ENCODE assay signal across 8 cellular contexts in genomic region chr10:59177031-59177861, GRCh38.
DNase-seq lines count a peak whose midpoint lies in the region; TF ChIP-seq lines count a peak whose summit lies in the region.

No MANE protein-coding gene starts in this region.

- peaks cover 20% of the 10 kb centered on the region for H3K27me3 Mint-ChIP-seq in activated naive CD4-positive, alpha-beta T cell treated with anti-CD3 and anti-CD28 coated beads, Interleukin-2, amount 10 ng/mL, durations not matched to agents 7 days and 5 days

- no peaks in the 10 kb centered on the region for H3K36me3 Mint-ChIP-seq in activated naive CD4-positive, alpha-beta T cell treated with anti-CD3 and anti-CD28 coated beads, Interleukin-2, amount 10 ng/mL, durations not matched to agents 7 days and 5 days

- DNase-seq in DMS53 (lab: John Stamatoyannopoulos, UW) = peak; percentile 88
- peak; percentile 56 for DNase-seq in NCI-H1092 treated with DMSO at 0.1 percent for 48 hours (lab: John Stamatoyannopoulos, UW)
- DNase-seq in astrocyte of the spinal cord (ENCODE audit: low read depth, low spot score) = peak; percentile 89
- DNase-seq in skeletal muscle cell (ENCODE audit: low read depth) = peak; percentile 52
- no peak for DNase-seq in activated naive CD4-positive, alpha-beta T cell treated with anti-CD3 and anti-CD28 coated beads, Interleukin-2, amount 10 ng/mL, durations not matched to agents 7 days and 5 days
- no peak for DNase-seq in effector memory CD4-positive, alpha-beta T cell
- DNase-seq in NCI-H526 treated with DMSO at 0.1 percent for 48 hours (lab: John Stamatoyannopoulos, UW) = no peak

- H3K27ac ChIP-seq in iPS-18a (ENCODE audit: low read length) = no peak overlapping the region
- H3K27ac ChIP-seq in effector memory CD4-positive, alpha-beta T cell (ENCODE audit: insufficient read depth, low read length, poor library complexity, severe bottlenecking) = no peak overlapping the region

- no peaks in the 10 kb centered on the region for H3K9me3 Mint-ChIP-seq in activated naive CD4-positive, alpha-beta T cell treated with anti-CD3 and anti-CD28 coated beads, Interleukin-2, amount 10 ng/mL, durations not matched to agents 7 days and 5 days

- H3K4me3 ChIP-seq in astrocyte of the spinal cord (ENCODE audit: low read depth, low read length) (no peak overlapping the region), iPS-18a (ENCODE audit: low read length) (peak overlapping the region; percentile 59), skeletal muscle cell (ENCODE audit: low read depth, low read length) (peak overlapping the region; percentile 37)
- no peak overlapping the region for H3K4me3 ChIP-seq in effector memory CD4-positive, alpha-beta T cell (ENCODE audit: insufficient read depth, low read depth, low read length, poor library complexity, severe bottlenecking)

- peak overlapping the region; percentile 38 for H3K9ac ChIP-seq in iPS-18a (ENCODE audit: low read length)

- H3K9me3 ChIP-seq in iPS-18a (ENCODE audit: control insufficient read depth, low read depth, low read length) = no peaks in the 10 kb centered on the region
- H3K9me3 ChIP-seq in effector memory CD4-positive, alpha-beta T cell (ENCODE audit: control insufficient read depth, low read length) = no peaks in the 10 kb centered on the region

- no peak overlapping the region for H3K27ac Mint-ChIP-seq in activated naive CD4-positive, alpha-beta T cell treated with anti-CD3 and anti-CD28 coated beads, Interleukin-2, amount 10 ng/mL, durations not matched to agents 7 days and 5 days

- H3K4me3 Mint-ChIP-seq in activated naive CD4-positive, alpha-beta T cell treated with anti-CD3 and anti-CD28 coated beads, Interleukin-2, amount 10 ng/mL, durations not matched to agents 7 days and 5 days = no peak overlapping the region

- no peaks in the 10 kb centered on the region for H3K4me1 ChIP-seq in iPS-18a (ENCODE audit: control insufficient read depth, low read depth, low read length)
- H3K4me1 ChIP-seq in effector memory CD4-positive, alpha-beta T cell (ENCODE audit: control insufficient read depth, insufficient read depth, low read length, poor library complexity, severe bottlenecking) = no peaks in the 10 kb centered on the region

- in situ Hi-C loops in astrocyte of the spinal cord (cut with HindIII; ENCODE audit: low sequenced_read_pairs) = no loop called here

- CTCF ChIA-PET in activated naive CD4-positive, alpha-beta T cell treated with anti-CD3 and anti-CD28 coated beads, Interleukin-2, amount 10 ng/mL, durations not matched to agents 7 days and 5 days (lab: Charles Lee) = no interaction called here

- peaks cover 62% of the 10 kb centered on the region for H3K27me3 ChIP-seq in iPS-18a (ENCODE audit: control insufficient read depth, insufficient read depth, low read length)
- no peaks in the 10 kb centered on the region for H3K27me3 ChIP-seq in effector memory CD4-positive, alpha-beta T cell (replicated peaks; ENCODE audit: control insufficient read depth, insufficient read depth, low read length, poor library complexity, severe bottlenecking)

- H3K4me1 Mint-ChIP-seq in activated naive CD4-positive, alpha-beta T cell treated with anti-CD3 and anti-CD28 coated beads, Interleukin-2, amount 10 ng/mL, durations not matched to agents 7 days and 5 days = peaks cover 5% of the 10 kb centered on the region

- H3K36me3 ChIP-seq in iPS-18a (ENCODE audit: control insufficient read depth, low read depth, low read length) = no peaks in the 10 kb centered on the region
- no peaks in the 10 kb centered on the region for H3K36me3 ChIP-seq in effector memory CD4-positive, alpha-beta T cell (ENCODE audit: control insufficient read depth, insufficient read depth, low read length)

- TF ChIP-seq CTCF in astrocyte of the spinal cord (IDR thresholded peaks at IDR 0.05; ENCODE audit: low read depth, low read length) = no peak

Comparison
In these comparisons a context has a peak if more than half of its experiments do, and no peak if none do; other contexts are left out.
1. DNase-seq: peak in DMS53 (single experiment), NCI-H1092 treated with DMSO at 0.1 percent for 48 hours (single experiment), astrocyte of the spinal cord (single experiment) and skeletal muscle cell (single experiment); none in activated naive CD4-positive, alpha-beta T cell treated with anti-CD3 and anti-CD28 coated beads, Interleukin-2, amount 10 ng/mL, durations not matched to agents 7 days and 5 days (single experiment), effector memory CD4-positive, alpha-beta T cell (0 of 3) and NCI-H526 treated with DMSO at 0.1 percent for 48 hours (single experiment).
2. H3K4me3 ChIP-seq: peak in iPS-18a (single experiment) and skeletal muscle cell (single experiment); none in astrocyte of the spinal cord (single experiment) and effector memory CD4-positive, alpha-beta T cell (single experiment).